ENCODE assay signal across 3 cellular contexts in the genomic region with DNA sequence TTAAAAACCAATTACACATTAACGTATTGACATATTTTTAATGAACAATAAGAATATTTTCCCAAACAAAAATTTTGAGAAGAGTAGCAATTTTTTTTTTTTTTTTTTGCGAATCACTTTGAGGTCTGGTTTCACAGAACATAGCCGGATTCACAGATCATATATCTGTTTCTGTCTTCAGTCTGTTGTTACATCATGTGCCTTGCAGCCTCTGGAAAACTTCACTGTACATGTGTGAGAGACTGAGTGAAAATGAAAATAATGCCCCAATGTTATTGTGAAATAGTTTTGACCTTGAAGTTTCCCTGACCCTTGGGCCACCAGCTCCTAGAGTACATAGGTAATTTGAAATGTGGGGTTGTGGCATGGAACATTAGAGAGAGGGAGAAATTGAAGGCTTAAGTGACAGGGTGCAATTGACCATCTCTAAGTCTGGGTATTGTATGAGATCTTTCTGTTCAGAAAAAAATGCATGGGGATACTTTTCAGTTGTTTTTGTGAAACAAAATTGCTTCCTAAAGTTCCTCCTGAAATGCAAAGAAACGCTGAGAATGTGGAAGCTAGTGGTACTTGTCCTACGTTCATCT.
A peak's percentile ranks its signal among the peaks of the same experiment; 100 is the strongest.
TF ChIP-seq lines count a peak whose summit lies in the region.

No MANE protein-coding gene starts in this region.

TF ChIP-seq in SK-N-SH treated with all-trans-retinoic acid at 6 μM for 48 hours, 23 proteins besides CTCF, POLR2A, EP300 and RAD21:
- TF ChIP-seq CSRNP3 (CRISPR knock-in tag; IDR thresholded peaks at IDR 0.05) (no peak), TCF4 (CRISPR knock-in tag; IDR thresholded peaks at IDR 0.05; ENCODE audit: borderline replicate concordance) (0 out of 2 replicates have a peak, but pooled peaks have one; percentile 22), RARB (CRISPR knock-in tag; IDR thresholded peaks at IDR 0.05) (no peak)
TF ChIP-seq in SK-N-SH treated with all-trans-retinoic acid at 6 μM for 48 hours: peak in this region for 1.

TF ChIP-seq in SK-N-SH, 30 proteins besides CTCF, POLR2A, EP300 and RAD21:
- TF ChIP-seq NRF1 (IDR thresholded peaks at IDR 0.05; ENCODE audit: low read depth, low read length) (no peak), IRF3 (IDR thresholded peaks at IDR 0.05; ENCODE audit: low read depth, low read length) (no peak), TAF1 (IDR thresholded peaks at IDR 0.05; ENCODE audit: borderline replicate concordance, low read depth, low read length) (no peak), JUND (IDR thresholded peaks at IDR 0.05) (no peak), SMC3 (IDR thresholded peaks at IDR 0.05; ENCODE audit: low read depth, low read length) (no peak)

TF ChIP-seq in K562, 482 proteins besides CTCF, POLR2A, EP300 and RAD21 (continues in another document):
- peak; percentile 19; the same call in 1 of the 2 replicates for TF ChIP-seq ARID1B (IDR thresholded peaks at IDR 0.05)
- TF ChIP-seq TRIM24 (IDR thresholded peaks at IDR 0.05): peak; percentile 20 to 35; a peak in 2 of 4 replicates
- TF ChIP-seq ZNF589 (CRISPR knock-in tag; IDR thresholded peaks at IDR 0.05; ENCODE audit: low read depth): peak; percentile 64
- TF ChIP-seq SAFB (IDR thresholded peaks at IDR 0.05; ENCODE audit: borderline replicate concordance, low read depth, low read length): no peak
- TF ChIP-seq PTBP1 (IDR thresholded peaks at IDR 0.05; ENCODE audit: low read depth, low read length): no peak
- no peak for TF ChIP-seq DIDO1 (tag; IDR thresholded peaks at IDR 0.05; ENCODE audit: low read depth)
- TF ChIP-seq NFE2 (IDR thresholded peaks at IDR 0.05; ENCODE audit: low read depth): no peak
- peak; percentile 66; the same call in 1 of the 2 replicates for TF ChIP-seq ZBTB17 (CRISPR knock-in tag; IDR thresholded peaks at IDR 0.05)
- TF ChIP-seq MAFF (IDR thresholded peaks at IDR 0.05; ENCODE audit: low read length): no peak
- no peak for TF ChIP-seq STAT5A (IDR thresholded peaks at IDR 0.05; ENCODE audit: borderline replicate concordance, low read length)
- TF ChIP-seq EZH2 (IDR thresholded peaks at IDR 0.05; ENCODE audit: borderline replicate concordance, low read depth, low read length): no peak
- TF ChIP-seq ARID4B (CRISPR knock-in tag; IDR thresholded peaks at IDR 0.05): no peak
- no peak for TF ChIP-seq RBM22 (IDR thresholded peaks at IDR 0.05; ENCODE audit: low read depth, low read length, poor library complexity, severe bottlenecking)
- TF ChIP-seq MEF2A (IDR thresholded peaks at IDR 0.05; ENCODE audit: control insufficient read depth, low read depth, low read length): no peak
- TF ChIP-seq ZFPM2 (CRISPR knock-in tag; IDR thresholded peaks at IDR 0.05): no peak
- TF ChIP-seq, protein P1, sequence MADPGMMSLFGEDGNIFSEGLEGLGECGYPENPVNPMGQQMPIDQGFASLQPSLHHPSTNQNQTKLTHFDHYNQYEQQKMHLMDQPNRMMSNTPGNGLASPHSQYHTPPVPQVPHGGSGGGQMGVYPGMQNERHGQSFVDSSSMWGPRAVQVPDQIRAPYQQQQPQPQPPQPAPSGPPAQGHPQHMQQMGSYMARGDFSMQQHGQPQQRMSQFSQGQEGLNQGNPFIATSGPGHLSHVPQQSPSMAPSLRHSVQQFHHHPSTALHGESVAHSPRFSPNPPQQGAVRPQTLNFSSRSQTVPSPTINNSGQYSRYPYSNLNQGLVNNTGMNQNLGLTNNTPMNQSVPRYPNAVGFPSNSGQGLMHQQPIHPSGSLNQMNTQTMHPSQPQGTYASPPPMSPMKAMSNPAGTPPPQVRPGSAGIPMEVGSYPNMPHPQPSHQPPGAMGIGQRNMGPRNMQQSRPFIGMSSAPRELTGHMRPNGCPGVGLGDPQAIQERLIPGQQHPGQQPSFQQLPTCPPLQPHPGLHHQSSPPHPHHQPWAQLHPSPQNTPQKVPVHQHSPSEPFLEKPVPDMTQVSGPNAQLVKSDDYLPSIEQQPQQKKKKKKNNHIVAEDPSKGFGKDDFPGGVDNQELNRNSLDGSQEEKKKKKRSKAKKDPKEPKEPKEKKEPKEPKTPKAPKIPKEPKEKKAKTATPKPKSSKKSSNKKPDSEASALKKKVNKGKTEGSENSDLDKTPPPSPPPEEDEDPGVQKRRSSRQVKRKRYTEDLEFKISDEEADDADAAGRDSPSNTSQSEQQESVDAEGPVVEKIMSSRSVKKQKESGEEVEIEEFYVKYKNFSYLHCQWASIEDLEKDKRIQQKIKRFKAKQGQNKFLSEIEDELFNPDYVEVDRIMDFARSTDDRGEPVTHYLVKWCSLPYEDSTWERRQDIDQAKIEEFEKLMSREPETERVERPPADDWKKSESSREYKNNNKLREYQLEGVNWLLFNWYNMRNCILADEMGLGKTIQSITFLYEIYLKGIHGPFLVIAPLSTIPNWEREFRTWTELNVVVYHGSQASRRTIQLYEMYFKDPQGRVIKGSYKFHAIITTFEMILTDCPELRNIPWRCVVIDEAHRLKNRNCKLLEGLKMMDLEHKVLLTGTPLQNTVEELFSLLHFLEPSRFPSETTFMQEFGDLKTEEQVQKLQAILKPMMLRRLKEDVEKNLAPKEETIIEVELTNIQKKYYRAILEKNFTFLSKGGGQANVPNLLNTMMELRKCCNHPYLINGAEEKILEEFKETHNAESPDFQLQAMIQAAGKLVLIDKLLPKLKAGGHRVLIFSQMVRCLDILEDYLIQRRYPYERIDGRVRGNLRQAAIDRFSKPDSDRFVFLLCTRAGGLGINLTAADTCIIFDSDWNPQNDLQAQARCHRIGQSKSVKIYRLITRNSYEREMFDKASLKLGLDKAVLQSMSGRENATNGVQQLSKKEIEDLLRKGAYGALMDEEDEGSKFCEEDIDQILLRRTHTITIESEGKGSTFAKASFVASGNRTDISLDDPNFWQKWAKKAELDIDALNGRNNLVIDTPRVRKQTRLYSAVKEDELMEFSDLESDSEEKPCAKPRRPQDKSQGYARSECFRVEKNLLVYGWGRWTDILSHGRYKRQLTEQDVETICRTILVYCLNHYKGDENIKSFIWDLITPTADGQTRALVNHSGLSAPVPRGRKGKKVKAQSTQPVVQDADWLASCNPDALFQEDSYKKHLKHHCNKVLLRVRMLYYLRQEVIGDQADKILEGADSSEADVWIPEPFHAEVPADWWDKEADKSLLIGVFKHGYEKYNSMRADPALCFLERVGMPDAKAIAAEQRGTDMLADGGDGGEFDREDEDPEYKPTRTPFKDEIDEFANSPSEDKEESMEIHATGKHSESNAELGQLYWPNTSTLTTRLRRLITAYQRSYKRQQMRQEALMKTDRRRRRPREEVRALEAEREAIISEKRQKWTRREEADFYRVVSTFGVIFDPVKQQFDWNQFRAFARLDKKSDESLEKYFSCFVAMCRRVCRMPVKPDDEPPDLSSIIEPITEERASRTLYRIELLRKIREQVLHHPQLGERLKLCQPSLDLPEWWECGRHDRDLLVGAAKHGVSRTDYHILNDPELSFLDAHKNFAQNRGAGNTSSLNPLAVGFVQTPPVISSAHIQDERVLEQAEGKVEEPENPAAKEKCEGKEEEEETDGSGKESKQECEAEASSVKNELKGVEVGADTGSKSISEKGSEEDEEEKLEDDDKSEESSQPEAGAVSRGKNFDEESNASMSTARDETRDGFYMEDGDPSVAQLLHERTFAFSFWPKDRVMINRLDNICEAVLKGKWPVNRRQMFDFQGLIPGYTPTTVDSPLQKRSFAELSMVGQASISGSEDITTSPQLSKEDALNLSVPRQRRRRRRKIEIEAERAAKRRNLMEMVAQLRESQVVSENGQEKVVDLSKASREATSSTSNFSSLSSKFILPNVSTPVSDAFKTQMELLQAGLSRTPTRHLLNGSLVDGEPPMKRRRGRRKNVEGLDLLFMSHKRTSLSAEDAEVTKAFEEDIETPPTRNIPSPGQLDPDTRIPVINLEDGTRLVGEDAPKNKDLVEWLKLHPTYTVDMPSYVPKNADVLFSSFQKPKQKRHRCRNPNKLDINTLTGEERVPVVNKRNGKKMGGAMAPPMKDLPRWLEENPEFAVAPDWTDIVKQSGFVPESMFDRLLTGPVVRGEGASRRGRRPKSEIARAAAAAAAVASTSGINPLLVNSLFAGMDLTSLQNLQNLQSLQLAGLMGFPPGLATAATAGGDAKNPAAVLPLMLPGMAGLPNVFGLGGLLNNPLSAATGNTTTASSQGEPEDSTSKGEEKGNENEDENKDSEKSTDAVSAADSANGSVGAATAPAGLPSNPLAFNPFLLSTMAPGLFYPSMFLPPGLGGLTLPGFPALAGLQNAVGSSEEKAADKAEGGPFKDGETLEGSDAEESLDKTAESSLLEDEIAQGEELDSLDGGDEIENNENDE (IDR thresholded peaks at IDR 0.05; ENCODE audit: low read depth, low read length): no peak
- TF ChIP-seq GATA2 (CRISPR knock-in tag; IDR thresholded peaks at IDR 0.05): no peak
- no peak for TF ChIP-seq NR2C2 (CRISPR knock-in tag; IDR thresholded peaks at IDR 0.05)
- TF ChIP-seq NR2C2 (tag; IDR thresholded peaks at IDR 0.05): peak; percentile 78; the same call in 1 of the 2 replicates
- no peak for TF ChIP-seq SMARCB1 (IDR thresholded peaks at IDR 0.05; ENCODE audit: insufficient read length, low read depth)
- TF ChIP-seq FOXK1 (CRISPR knock-in tag; IDR thresholded peaks at IDR 0.05; ENCODE audit: borderline replicate concordance): no peak
- no peak for TF ChIP-seq SMAD2 (IDR thresholded peaks at IDR 0.05; ENCODE audit: low read depth, low read length)
- no peak for TF ChIP-seq ZBTB1 (CRISPR knock-in tag; IDR thresholded peaks at IDR 0.05; ENCODE audit: borderline replicate concordance, low read depth)
- TF ChIP-seq, protein P2, sequence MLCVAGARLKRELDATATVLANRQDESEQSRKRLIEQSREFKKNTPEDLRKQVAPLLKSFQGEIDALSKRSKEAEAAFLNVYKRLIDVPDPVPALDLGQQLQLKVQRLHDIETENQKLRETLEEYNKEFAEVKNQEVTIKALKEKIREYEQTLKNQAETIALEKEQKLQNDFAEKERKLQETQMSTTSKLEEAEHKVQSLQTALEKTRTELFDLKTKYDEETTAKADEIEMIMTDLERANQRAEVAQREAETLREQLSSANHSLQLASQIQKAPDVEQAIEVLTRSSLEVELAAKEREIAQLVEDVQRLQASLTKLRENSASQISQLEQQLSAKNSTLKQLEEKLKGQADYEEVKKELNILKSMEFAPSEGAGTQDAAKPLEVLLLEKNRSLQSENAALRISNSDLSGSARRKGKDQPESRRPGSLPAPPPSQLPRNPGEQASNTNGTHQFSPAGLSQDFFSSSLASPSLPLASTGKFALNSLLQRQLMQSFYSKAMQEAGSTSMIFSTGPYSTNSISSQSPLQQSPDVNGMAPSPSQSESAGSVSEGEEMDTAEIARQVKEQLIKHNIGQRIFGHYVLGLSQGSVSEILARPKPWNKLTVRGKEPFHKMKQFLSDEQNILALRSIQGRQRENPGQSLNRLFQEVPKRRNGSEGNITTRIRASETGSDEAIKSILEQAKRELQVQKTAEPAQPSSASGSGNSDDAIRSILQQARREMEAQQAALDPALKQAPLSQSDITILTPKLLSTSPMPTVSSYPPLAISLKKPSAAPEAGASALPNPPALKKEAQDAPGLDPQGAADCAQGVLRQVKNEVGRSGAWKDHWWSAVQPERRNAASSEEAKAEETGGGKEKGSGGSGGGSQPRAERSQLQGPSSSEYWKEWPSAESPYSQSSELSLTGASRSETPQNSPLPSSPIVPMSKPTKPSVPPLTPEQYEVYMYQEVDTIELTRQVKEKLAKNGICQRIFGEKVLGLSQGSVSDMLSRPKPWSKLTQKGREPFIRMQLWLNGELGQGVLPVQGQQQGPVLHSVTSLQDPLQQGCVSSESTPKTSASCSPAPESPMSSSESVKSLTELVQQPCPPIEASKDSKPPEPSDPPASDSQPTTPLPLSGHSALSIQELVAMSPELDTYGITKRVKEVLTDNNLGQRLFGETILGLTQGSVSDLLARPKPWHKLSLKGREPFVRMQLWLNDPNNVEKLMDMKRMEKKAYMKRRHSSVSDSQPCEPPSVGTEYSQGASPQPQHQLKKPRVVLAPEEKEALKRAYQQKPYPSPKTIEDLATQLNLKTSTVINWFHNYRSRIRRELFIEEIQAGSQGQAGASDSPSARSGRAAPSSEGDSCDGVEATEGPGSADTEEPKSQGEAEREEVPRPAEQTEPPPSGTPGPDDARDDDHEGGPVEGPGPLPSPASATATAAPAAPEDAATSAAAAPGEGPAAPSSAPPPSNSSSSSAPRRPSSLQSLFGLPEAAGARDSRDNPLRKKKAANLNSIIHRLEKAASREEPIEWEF (CRISPR knock-in tag; IDR thresholded peaks at IDR 0.05): no peak
- TF ChIP-seq KAT2B (IDR thresholded peaks at IDR 0.05; ENCODE audit: low read depth, low read length): no peak
- no peak for TF ChIP-seq ZKSCAN3 (CRISPR knock-in tag; IDR thresholded peaks at IDR 0.05)
- no peak for TF ChIP-seq TCF7 (IDR thresholded peaks at IDR 0.05; ENCODE audit: borderline replicate concordance)
- no peak for TF ChIP-seq POLR3A (IDR thresholded peaks at IDR 0.05; ENCODE audit: borderline replicate concordance, extremely low read depth, insufficient read depth, insufficient read length)
- TF ChIP-seq, protein P3, sequence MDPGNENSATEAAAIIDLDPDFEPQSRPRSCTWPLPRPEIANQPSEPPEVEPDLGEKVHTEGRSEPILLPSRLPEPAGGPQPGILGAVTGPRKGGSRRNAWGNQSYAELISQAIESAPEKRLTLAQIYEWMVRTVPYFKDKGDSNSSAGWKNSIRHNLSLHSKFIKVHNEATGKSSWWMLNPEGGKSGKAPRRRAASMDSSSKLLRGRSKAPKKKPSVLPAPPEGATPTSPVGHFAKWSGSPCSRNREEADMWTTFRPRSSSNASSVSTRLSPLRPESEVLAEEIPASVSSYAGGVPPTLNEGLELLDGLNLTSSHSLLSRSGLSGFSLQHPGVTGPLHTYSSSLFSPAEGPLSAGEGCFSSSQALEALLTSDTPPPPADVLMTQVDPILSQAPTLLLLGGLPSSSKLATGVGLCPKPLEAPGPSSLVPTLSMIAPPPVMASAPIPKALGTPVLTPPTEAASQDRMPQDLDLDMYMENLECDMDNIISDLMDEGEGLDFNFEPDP (CRISPR knock-in tag; IDR thresholded peaks at IDR 0.05): 0 out of 2 replicates have a peak, but pooled peaks have one; percentile 6
- no peak for TF ChIP-seq PURB (CRISPR knock-in tag; IDR thresholded peaks at IDR 0.05; ENCODE audit: low read depth)
